ENCODE assay signal across 20 cellular contexts in the genomic region with DNA sequence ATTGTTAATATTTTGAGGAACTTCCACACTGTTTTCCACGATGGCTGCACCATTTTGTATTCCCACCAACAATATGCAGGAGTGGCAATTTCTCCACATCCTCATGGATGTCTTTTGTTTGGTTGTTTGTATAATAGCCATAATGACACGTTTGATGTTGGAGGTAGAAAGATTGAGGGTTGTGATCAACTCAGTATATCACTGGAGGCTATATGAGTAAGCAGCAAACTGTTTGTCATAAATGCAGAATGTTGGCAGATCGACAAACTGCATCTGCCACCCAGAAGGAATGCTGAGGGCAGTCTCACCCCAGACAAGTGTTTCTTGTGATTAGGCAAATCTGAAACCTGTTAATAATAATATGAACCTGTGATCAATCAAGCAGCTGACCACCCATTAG.
DNase-seq lines count a peak whose midpoint lies in the region; ATAC-seq, FAIRE-seq and TF ChIP-seq lines count a peak whose summit lies in the region.
"Had no signal": no experiment of that assay in that cellular context is flagged by ENCODE, and none has a peak within 500 bp of the region (broad histone marks: within the 10 kb centered on the region; RNA-seq: fewer than 3 reads in every experiment).

No MANE protein-coding gene starts in this region.

- H3K4me3 ChIP-seq in RWPE2 (ENCODE audit: severe bottlenecking): no peak overlapping the region
- no peak overlapping the region for H3K4me3 ChIP-seq in keratinocyte (ENCODE audit: control insufficient read depth in 2 of 3, extremely low read depth in 1 of 3, insufficient read depth in 2 of 3, low read depth in 1 of 3, low read length in 3 of 3)
- H3K4me3 ChIP-seq in MM.1S (ENCODE audit: low read length): no peak overlapping the region
- no peak overlapping the region for H3K4me3 ChIP-seq in heart left ventricle
- H3K4me3 ChIP-seq: left ventricle myocardium inferior, suprapubic skin had no signal

- dilution Hi-C loops in keratinocyte (cut with MboI; ENCODE audit: extremely low pct_ligation_motif_present, low sequenced_read_pairs): no loop called here

- ATAC-seq in RWPE2 (ENCODE audit: low read depth) (peak; percentile 73), GM18498 (IDR thresholded peaks at IDR 0.05; ENCODE audit: unreplicated experiment) (no peak), heart left ventricle (no peak)

- peak overlapping the region; percentile 61 for H3K27ac Mint-ChIP-seq in Calu3 (ENCODE audit: unreplicated experiment)
- H3K27ac Mint-ChIP-seq: activated CD4-positive, alpha-beta T cell treated with anti-CD3 and anti-CD28 coated beads, Interleukin-2, amount 10 ng/mL, durations not matched to agents 24 days and 14 days; activated T-helper 2 cell treated with anti-CD3 and anti-CD28 coated beads, Interferon-gamma antibody, Interleukin-2, Interleukin-4, amounts not matched to agents 10 μg/mL and 5 μg/mL and 100 μg/mL, durations not matched to agents 14 hours and 24 hours and 36 hours; CD8-positive, alpha-beta memory T cell had no signal

- peaks cover 14% of the 10 kb centered on the region for H3K4me1 Mint-ChIP-seq in Calu3 (ENCODE audit: low read depth, unreplicated experiment)
- H3K4me1 Mint-ChIP-seq: activated CD4-positive, alpha-beta T cell treated with anti-CD3 and anti-CD28 coated beads, Interleukin-2, amount 10 ng/mL, durations not matched to agents 24 days and 14 days; CD8-positive, alpha-beta memory T cell had no signal

- H3K9me3 Mint-ChIP-seq in Calu3 (ENCODE audit: low read depth, unreplicated experiment): peaks cover 2% of the 10 kb centered on the region
- H3K9me3 Mint-ChIP-seq: activated CD4-positive, alpha-beta T cell treated with anti-CD3 and anti-CD28 coated beads, Interleukin-2, amount 10 ng/mL, durations not matched to agents 24 days and 14 days had no signal

- H3K27ac ChIP-seq in RWPE2 (ENCODE audit: poor library complexity, severe bottlenecking): no peak overlapping the region
- no peak overlapping the region for H3K27ac ChIP-seq in keratinocyte (ENCODE audit: control insufficient read depth, insufficient read depth, low read length)
- no peak overlapping the region for H3K27ac ChIP-seq in MM.1S (ENCODE audit: low read length)
- no peak overlapping the region for H3K27ac ChIP-seq in heart left ventricle
- H3K27ac ChIP-seq: left ventricle myocardium inferior, neutrophil, suprapubic skin had no signal

- TF ChIP-seq CTCF in Calu3 (IDR thresholded peaks at IDR 0.05; ENCODE audit: unreplicated experiment) (no peak), RWPE2 (IDR thresholded peaks at IDR 0.05; ENCODE audit: poor library complexity, severe bottlenecking) (no peak), keratinocyte (optimal IDR thresholded peaks at IDR 0.05 in 1 of 3, IDR thresholded peaks at IDR 0.05 in 1 of 3, conservative IDR thresholded peaks at IDR 0.05 in 1 of 3; ENCODE audit: extremely low read depth in 1 of 3, insufficient read depth in 2 of 3, low read length in 3 of 3) (no peak), MM.1S (IDR thresholded peaks at IDR 0.05; ENCODE audit: low read length) (no peak), heart left ventricle (IDR thresholded peaks at IDR 0.05) (no peak)

- no peaks in the 10 kb centered on the region for H3K79me2 ChIP-seq in keratinocyte (ENCODE audit: control insufficient read depth, insufficient read depth, low read length)
- no peaks in the 10 kb centered on the region for H3K79me2 ChIP-seq in MM.1S (ENCODE audit: low read length)

- intact Hi-C loops in Calu3 (cut with micrococcal nuclease; ENCODE audit: unreplicated experiment) (no loop called here), heart left ventricle (cut with DNase I) (no loop called here)

- no peaks in the 10 kb centered on the region for H3K9me1 ChIP-seq in keratinocyte (ENCODE audit: control insufficient read depth, extremely low read depth, insufficient read depth, low read length)

- no peaks in the 10 kb centered on the region for H3K27me3 ChIP-seq in RWPE2 (ENCODE audit: insufficient read depth, poor library complexity, severe bottlenecking)
- no peaks in the 10 kb centered on the region for H3K27me3 ChIP-seq in keratinocyte (ENCODE audit: control insufficient read depth, extremely low read depth, insufficient read depth, low read length)
- H3K27me3 ChIP-seq in MM.1S (replicated peaks; ENCODE audit: insufficient read depth, low read length): no peaks in the 10 kb centered on the region
- no peaks in the 10 kb centered on the region for H3K27me3 ChIP-seq in heart left ventricle
- H3K27me3 ChIP-seq: neutrophil, suprapubic skin had no signal

- no peaks in the 10 kb centered on the region for H3K9me2 ChIP-seq in MM.1S (replicated peaks; ENCODE audit: insufficient read depth, low read length)

- H3K9me3 ChIP-seq in RWPE2 (ENCODE audit: severe bottlenecking): peaks cover 2% of the 10 kb centered on the region
- H3K9me3 ChIP-seq in keratinocyte (ENCODE audit: control insufficient read depth, low read depth, low read length): no peaks in the 10 kb centered on the region
- H3K9me3 ChIP-seq in MM.1S (replicated peaks; ENCODE audit: insufficient read depth, low read length): no peaks in the 10 kb centered on the region
- H3K9me3 ChIP-seq in heart left ventricle: peaks cover 0 to 44% (median 14%) of the 10 kb centered on the region in 12 donors
- H3K9me3 ChIP-seq: neutrophil had no signal

- H3K9ac ChIP-seq in keratinocyte (ENCODE audit: control insufficient read depth, extremely low read depth, insufficient read depth, low read length): no peak overlapping the region
- no peak overlapping the region for H3K9ac ChIP-seq in MM.1S (ENCODE audit: low read length)

- peak; percentile 27 for DNase-seq in Calu3
- DNase-seq in LHCN-M2 (ENCODE audit: low read depth): peak; percentile 66
- DNase-seq in RWPE2 (ENCODE audit: low spot score): no peak
- peak; percentile 48 for DNase-seq in keratinocyte (ENCODE audit: low read depth, low spot score)
- DNase-seq in MM.1S: no peak
- no peak for DNase-seq in heart left ventricle
- DNase-seq: activated CD4-positive, alpha-beta T cell treated with anti-CD3 and anti-CD28 coated beads, Interleukin-2, amount 10 ng/mL, durations not matched to agents 24 days and 14 days; CD8-positive, alpha-beta memory T cell; dermis blood vessel endothelial cell; DND-41; Kasumi-1; left ventricle myocardium inferior; NCI-H146; NK-92 treated with Interleukin-12 subunit alpha and Interleukin-12 subunit beta, amount 100 ng/mL, for 24 hours; Right ventricle myocardium superior had no signal

- H3K27me3 Mint-ChIP-seq in Calu3 (ENCODE audit: unreplicated experiment): no peaks in the 10 kb centered on the region
- H3K27me3 Mint-ChIP-seq: activated CD4-positive, alpha-beta T cell treated with anti-CD3 and anti-CD28 coated beads, Interleukin-2, amount 10 ng/mL, durations not matched to agents 24 days and 14 days; CD8-positive, alpha-beta memory T cell had no signal

- H3K36me3 ChIP-seq in RWPE2 (ENCODE audit: low read depth) (no peaks in the 10 kb centered on the region), keratinocyte (ENCODE audit: control insufficient read depth in 2 of 2, extremely low read depth in 1 of 2, insufficient read depth in 2 of 2, low read length in 2 of 2) (no peaks in the 10 kb centered on the region), MM.1S (replicated peaks; ENCODE audit: insufficient read depth, low read length) (no peaks in the 10 kb centered on the region), heart left ventricle (no peaks in the 10 kb centered on the region)
- H3K36me3 ChIP-seq: left ventricle myocardium inferior, neutrophil, suprapubic skin had no signal

- no TSS peak for BruUV-seq in Calu3 (replicated peaks; lab: Mats Ljungman, UMichigan)

- no peak overlapping the region for H3K4me3 Mint-ChIP-seq in Calu3 (ENCODE audit: low read depth, unreplicated experiment)
- H3K4me3 Mint-ChIP-seq: activated CD4-positive, alpha-beta T cell treated with anti-CD3 and anti-CD28 coated beads, Interleukin-2, amount 10 ng/mL, durations not matched to agents 24 days and 14 days; CD8-positive, alpha-beta memory T cell had no signal

- no peak for TF ChIP-seq POLR2A in heart left ventricle (IDR thresholded peaks at IDR 0.05)

- H3K4me1 ChIP-seq in RWPE2 (ENCODE audit: insufficient read depth, poor library complexity, severe bottlenecking): peaks cover 18% of the 10 kb centered on the region
- H3K4me1 ChIP-seq in keratinocyte (ENCODE audit: control insufficient read depth, extremely low read depth, insufficient read depth, low read length): peaks cover 23% of the 10 kb centered on the region
- H3K4me1 ChIP-seq in MM.1S (ENCODE audit: low read length): no peaks in the 10 kb centered on the region
- no peaks in the 10 kb centered on the region for H3K4me1 ChIP-seq in heart left ventricle
- H3K4me1 ChIP-seq: left ventricle myocardium inferior had no signal

- no peaks in the 10 kb centered on the region for H3K36me3 Mint-ChIP-seq in Calu3 (ENCODE audit: insufficient read depth, unreplicated experiment)
- H3K36me3 Mint-ChIP-seq: CD8-positive, alpha-beta memory T cell had no signal

- H2AFZ ChIP-seq in keratinocyte (ENCODE audit: control insufficient read depth, low read length): no peak overlapping the region
- no peak overlapping the region for H2AFZ ChIP-seq in MM.1S (ENCODE audit: low read length)

- peak overlapping the region; percentile 71 for H3K4me2 ChIP-seq in keratinocyte (ENCODE audit: control insufficient read depth, extremely low read depth, insufficient read depth, low read depth, low read length)
- H3K4me2 ChIP-seq in MM.1S (ENCODE audit: low read depth, low read length): no peak overlapping the region

- CTCF ChIA-PET in Calu3 (lab: Charles Lee): no interaction called here

- WGBS in heart left ventricle, 4 donors: 55 to 64% (median 60%) methylated on average over 3 of the region's 3 CpGs

- peak; percentile 96 for FAIRE-seq in keratinocyte (lab: Jason Lieb, UNC)
- FAIRE-seq: GM18507 had no signal

- H4K20me1 ChIP-seq in keratinocyte (ENCODE audit: control insufficient read depth, extremely low read depth, insufficient read depth, low read length): no peaks in the 10 kb centered on the region
- no peaks in the 10 kb centered on the region for H4K20me1 ChIP-seq in MM.1S (ENCODE audit: insufficient read depth, low read length)

- H3F3A ChIP-seq in MM.1S (ENCODE audit: insufficient read depth, low read length): no peaks in the 10 kb centered on the region

Comparison
In these comparisons a context has a peak if more than half of its experiments do, and no peak if none do; other contexts are left out.
1. DNase-seq: peak in Calu3 (single experiment), LHCN-M2 (single experiment) and keratinocyte (single experiment); none in RWPE2 (single experiment), MM.1S (single experiment) and heart left ventricle (0 of 5).